1 cellular context compared by ENCODE assay signal in the genomic region with DNA sequence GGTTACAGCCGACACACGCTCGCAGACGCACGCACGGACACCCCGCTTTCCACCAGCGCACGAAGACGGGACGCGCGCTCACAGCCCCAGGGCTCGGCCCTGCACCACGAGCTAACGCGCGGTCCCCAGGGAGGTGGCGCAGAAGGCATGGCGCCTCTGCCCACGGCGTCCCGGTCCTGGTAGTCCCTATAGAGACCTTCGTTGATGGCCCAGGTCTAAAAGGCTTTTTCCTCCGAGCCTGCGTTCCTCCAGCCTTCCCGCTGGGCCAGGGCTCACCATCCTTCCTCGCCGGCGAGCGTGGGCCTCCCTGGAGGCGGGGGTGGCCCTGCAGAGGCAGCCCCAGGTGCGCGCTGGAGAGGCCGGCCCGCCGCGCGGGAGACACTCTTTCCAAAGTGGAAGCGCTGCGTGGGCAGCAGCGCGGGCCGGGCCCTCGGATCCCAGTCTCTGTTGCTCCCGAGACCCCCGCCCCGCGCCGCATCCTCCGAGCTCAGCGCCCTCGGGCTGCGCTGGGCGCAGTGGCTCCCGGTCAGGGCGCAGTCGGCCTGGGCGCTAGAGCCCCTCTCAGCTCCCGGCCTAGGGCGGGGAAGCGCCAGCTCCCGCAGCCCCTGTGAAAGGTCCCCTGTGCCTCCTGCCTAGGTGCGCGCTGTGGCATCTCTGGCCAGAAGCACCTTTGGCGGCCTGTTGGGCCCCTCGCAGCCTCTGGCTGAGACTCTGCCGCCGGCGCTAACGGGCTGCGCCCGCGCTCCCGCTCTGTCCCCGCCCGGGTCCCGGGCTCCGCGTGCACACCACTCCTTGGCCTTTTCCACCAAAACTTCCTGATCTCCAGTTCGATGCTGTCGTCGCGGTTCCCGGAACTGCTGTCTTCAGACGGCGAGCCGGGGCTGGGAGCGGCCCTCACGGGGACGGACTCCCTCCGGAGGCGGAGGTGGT.
TF ChIP-seq lines count a peak whose summit lies in the region.

No MANE protein-coding gene starts in this region.

TF ChIP-seq in IMR-90, 13 proteins besides CTCF, POLR2A, EP300 and RAD21:
- no peak for TF ChIP-seq USF2 (IDR thresholded peaks at IDR 0.05; ENCODE audit: low read depth, low read length)
- TF ChIP-seq MXI1 (IDR thresholded peaks at IDR 0.05; ENCODE audit: borderline replicate concordance, low read depth, low read length) = no peak
- no peak for TF ChIP-seq ELK1 (IDR thresholded peaks at IDR 0.05; ENCODE audit: borderline replicate concordance, low read depth, low read length)
- no peak for TF ChIP-seq FOS (IDR thresholded peaks at IDR 0.05; ENCODE audit: low read depth, low read length)
TF ChIP-seq in IMR-90: peak in this region for 0.
